In the genomic region with DNA sequence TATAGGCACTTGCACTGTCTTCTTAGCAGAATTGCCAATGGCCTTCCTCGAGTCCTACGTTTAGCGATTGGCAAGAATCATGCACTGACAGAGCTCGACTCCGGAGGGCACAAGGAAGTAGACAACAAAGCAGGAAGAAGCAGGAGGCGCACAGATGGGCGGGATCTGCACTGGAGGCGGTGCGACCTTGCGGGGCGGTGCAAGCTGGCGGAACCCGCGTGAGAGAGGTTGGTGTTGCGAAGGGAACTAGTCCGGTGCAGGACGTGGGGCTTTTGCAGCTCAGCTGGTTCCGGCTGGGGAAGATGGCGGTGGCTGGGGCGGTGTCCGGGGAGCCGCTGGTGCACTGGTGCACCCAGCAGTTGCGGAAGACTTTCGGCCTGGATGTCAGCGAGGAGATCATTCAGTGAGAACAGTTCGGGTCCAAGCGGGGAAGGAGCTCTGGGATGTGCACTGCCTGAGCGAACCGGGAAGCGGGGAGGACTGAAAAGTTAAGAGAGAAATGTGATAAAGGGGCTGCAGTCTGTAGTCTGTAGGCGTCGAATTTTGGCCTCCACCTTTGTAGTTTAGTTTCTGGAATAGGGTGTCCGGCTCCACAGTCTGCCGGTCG, we compare ENCODE assay signal across 1 cellular context.
TF ChIP-seq lines count a peak whose summit lies in the region.

A gene (plus strand): TSS at position 275 of the 607 bp plus-strand sequence. CDS start 28 bp downstream, at position 303.

TF ChIP-seq in K562, 482 proteins besides CTCF, POLR2A, EP300 and RAD21 (continued from another document and continues in another):
- TF ChIP-seq, protein P1, sequence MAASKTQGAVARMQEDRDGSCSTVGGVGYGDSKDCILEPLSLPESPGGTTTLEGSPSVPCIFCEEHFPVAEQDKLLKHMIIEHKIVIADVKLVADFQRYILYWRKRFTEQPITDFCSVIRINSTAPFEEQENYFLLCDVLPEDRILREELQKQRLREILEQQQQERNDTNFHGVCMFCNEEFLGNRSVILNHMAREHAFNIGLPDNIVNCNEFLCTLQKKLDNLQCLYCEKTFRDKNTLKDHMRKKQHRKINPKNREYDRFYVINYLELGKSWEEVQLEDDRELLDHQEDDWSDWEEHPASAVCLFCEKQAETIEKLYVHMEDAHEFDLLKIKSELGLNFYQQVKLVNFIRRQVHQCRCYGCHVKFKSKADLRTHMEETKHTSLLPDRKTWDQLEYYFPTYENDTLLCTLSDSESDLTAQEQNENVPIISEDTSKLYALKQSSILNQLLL (CRISPR knock-in tag; IDR thresholded peaks at IDR 0.05; ENCODE audit: borderline replicate concordance): no peak
- no peak for TF ChIP-seq RBM15 (IDR thresholded peaks at IDR 0.05; ENCODE audit: insufficient read depth, low read length)
- TF ChIP-seq ZSCAN29 (IDR thresholded peaks at IDR 0.05): 0 out of 2 replicates have a peak, but pooled peaks have one; percentile 11
- TF ChIP-seq SIN3B (IDR thresholded peaks at IDR 0.05; ENCODE audit: low read depth): peak; percentile 98
- TF ChIP-seq, protein P2, sequence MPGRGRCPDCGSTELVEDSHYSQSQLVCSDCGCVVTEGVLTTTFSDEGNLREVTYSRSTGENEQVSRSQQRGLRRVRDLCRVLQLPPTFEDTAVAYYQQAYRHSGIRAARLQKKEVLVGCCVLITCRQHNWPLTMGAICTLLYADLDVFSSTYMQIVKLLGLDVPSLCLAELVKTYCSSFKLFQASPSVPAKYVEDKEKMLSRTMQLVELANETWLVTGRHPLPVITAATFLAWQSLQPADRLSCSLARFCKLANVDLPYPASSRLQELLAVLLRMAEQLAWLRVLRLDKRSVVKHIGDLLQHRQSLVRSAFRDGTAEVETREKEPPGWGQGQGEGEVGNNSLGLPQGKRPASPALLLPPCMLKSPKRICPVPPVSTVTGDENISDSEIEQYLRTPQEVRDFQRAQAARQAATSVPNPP (IDR thresholded peaks at IDR 0.05; ENCODE audit: borderline replicate concordance, insufficient read depth, insufficient read length): no peak
- no peak for TF ChIP-seq NCOA2 (IDR thresholded peaks at IDR 0.05; ENCODE audit: partially characterized antibody in 2 of 2)
- TF ChIP-seq TCFL5 (CRISPR knock-in tag; conservative IDR thresholded peaks at IDR 0.05): no peak
- TF ChIP-seq, protein P3, sequence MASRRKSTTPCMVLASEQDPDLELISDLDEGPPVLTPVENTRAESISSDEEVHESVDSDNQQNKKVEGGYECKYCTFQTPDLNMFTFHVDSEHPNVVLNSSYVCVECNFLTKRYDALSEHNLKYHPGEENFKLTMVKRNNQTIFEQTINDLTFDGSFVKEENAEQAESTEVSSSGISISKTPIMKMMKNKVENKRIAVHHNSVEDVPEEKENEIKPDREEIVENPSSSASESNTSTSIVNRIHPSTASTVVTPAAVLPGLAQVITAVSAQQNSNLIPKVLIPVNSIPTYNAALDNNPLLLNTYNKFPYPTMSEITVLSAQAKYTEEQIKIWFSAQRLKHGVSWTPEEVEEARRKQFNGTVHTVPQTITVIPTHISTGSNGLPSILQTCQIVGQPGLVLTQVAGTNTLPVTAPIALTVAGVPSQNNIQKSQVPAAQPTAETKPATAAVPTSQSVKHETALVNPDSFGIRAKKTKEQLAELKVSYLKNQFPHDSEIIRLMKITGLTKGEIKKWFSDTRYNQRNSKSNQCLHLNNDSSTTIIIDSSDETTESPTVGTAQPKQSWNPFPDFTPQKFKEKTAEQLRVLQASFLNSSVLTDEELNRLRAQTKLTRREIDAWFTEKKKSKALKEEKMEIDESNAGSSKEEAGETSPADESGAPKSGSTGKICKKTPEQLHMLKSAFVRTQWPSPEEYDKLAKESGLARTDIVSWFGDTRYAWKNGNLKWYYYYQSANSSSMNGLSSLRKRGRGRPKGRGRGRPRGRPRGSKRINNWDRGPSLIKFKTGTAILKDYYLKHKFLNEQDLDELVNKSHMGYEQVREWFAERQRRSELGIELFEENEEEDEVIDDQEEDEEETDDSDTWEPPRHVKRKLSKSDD (conservative IDR thresholded peaks at IDR 0.05; ENCODE audit: low read length): peak; percentile 93
- no peak for TF ChIP-seq MCM5 (IDR thresholded peaks at IDR 0.05; ENCODE audit: low read depth)
- TF ChIP-seq NONO (IDR thresholded peaks at IDR 0.05; ENCODE audit: low read depth in 2 of 2, low read length in 1 of 2): peak in 1 of 2 experiments; percentile 61; a peak in 1 of 4 replicates
- peak; percentile 97 for TF ChIP-seq TAF7 (tag; IDR thresholded peaks at IDR 0.05)
- no peak for TF ChIP-seq ILF3 (IDR thresholded peaks at IDR 0.05; ENCODE audit: borderline replicate concordance)
- peak; percentile 86 for TF ChIP-seq GATAD2B (IDR thresholded peaks at IDR 0.05; ENCODE audit: borderline replicate concordance)
- TF ChIP-seq, protein P4, sequence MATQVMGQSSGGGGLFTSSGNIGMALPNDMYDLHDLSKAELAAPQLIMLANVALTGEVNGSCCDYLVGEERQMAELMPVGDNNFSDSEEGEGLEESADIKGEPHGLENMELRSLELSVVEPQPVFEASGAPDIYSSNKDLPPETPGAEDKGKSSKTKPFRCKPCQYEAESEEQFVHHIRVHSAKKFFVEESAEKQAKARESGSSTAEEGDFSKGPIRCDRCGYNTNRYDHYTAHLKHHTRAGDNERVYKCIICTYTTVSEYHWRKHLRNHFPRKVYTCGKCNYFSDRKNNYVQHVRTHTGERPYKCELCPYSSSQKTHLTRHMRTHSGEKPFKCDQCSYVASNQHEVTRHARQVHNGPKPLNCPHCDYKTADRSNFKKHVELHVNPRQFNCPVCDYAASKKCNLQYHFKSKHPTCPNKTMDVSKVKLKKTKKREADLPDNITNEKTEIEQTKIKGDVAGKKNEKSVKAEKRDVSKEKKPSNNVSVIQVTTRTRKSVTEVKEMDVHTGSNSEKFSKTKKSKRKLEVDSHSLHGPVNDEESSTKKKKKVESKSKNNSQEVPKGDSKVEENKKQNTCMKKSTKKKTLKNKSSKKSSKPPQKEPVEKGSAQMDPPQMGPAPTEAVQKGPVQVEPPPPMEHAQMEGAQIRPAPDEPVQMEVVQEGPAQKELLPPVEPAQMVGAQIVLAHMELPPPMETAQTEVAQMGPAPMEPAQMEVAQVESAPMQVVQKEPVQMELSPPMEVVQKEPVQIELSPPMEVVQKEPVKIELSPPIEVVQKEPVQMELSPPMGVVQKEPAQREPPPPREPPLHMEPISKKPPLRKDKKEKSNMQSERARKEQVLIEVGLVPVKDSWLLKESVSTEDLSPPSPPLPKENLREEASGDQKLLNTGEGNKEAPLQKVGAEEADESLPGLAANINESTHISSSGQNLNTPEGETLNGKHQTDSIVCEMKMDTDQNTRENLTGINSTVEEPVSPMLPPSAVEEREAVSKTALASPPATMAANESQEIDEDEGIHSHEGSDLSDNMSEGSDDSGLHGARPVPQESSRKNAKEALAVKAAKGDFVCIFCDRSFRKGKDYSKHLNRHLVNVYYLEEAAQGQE (CRISPR knock-in tag; IDR thresholded peaks at IDR 0.05; ENCODE audit: low read depth): peak; percentile 81; the same call in 1 of the 2 replicates
- peak; percentile 88 for TF ChIP-seq ATF7 (IDR thresholded peaks at IDR 0.05)
- TF ChIP-seq TEAD4 (IDR thresholded peaks at IDR 0.05; ENCODE audit: low read length): peak; percentile 71
- no peak for TF ChIP-seq TEAD4 (CRISPR knock-in tag; IDR thresholded peaks at IDR 0.05; ENCODE audit: borderline replicate concordance)
- no peak for TF ChIP-seq ZNF311 (CRISPR knock-in tag; IDR thresholded peaks at IDR 0.05)
- peak; percentile 92 to 95 for TF ChIP-seq MAZ (CRISPR knock-in tag; conservative IDR thresholded peaks at IDR 0.05 in 1 of 2, IDR thresholded peaks at IDR 0.05 in 1 of 2)
- TF ChIP-seq MTA1 (IDR thresholded peaks at IDR 0.05; ENCODE audit: borderline replicate concordance): peak; percentile 68; the same call in 1 of the 2 replicates
- TF ChIP-seq, protein P5, sequence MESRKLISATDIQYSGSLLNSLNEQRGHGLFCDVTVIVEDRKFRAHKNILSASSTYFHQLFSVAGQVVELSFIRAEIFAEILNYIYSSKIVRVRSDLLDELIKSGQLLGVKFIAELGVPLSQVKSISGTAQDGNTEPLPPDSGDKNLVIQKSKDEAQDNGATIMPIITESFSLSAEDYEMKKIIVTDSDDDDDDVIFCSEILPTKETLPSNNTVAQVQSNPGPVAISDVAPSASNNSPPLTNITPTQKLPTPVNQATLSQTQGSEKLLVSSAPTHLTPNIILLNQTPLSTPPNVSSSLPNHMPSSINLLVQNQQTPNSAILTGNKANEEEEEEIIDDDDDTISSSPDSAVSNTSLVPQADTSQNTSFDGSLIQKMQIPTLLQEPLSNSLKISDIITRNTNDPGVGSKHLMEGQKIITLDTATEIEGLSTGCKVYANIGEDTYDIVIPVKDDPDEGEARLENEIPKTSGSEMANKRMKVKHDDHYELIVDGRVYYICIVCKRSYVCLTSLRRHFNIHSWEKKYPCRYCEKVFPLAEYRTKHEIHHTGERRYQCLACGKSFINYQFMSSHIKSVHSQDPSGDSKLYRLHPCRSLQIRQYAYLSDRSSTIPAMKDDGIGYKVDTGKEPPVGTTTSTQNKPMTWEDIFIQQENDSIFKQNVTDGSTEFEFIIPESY (CRISPR knock-in tag; IDR thresholded peaks at IDR 0.05): peak; percentile 86
- peak; percentile 97; the same call in 1 of the 2 replicates for TF ChIP-seq PHF8 (IDR thresholded peaks at IDR 0.05; ENCODE audit: borderline replicate concordance, low read length)
- no peak for TF ChIP-seq ZNF146 (CRISPR knock-in tag; IDR thresholded peaks at IDR 0.05; ENCODE audit: unreplicated experiment)
- TF ChIP-seq ZKSCAN1 (IDR thresholded peaks at IDR 0.05; ENCODE audit: low read depth, low read length): peak; percentile 91
- TF ChIP-seq HDAC2 (IDR thresholded peaks at IDR 0.05): peak; percentile 88; the same call in 1 of the 2 replicates
- no peak for TF ChIP-seq ZC3H8 (IDR thresholded peaks at IDR 0.05)
- no peak for TF ChIP-seq SMARCB1 (IDR thresholded peaks at IDR 0.05; ENCODE audit: insufficient read length, low read depth)
- TF ChIP-seq, protein P6, sequence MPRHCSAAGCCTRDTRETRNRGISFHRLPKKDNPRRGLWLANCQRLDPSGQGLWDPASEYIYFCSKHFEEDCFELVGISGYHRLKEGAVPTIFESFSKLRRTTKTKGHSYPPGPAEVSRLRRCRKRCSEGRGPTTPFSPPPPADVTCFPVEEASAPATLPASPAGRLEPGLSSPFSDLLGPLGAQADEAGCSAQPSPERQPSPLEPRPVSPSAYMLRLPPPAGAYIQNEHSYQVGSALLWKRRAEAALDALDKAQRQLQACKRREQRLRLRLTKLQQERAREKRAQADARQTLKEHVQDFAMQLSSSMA (CRISPR knock-in tag; IDR thresholded peaks at IDR 0.05): peak; percentile 95
- TF ChIP-seq ZC3H11A (IDR thresholded peaks at IDR 0.05; ENCODE audit: low read depth, low read length): peak; percentile 97
- TF ChIP-seq, protein P7, sequence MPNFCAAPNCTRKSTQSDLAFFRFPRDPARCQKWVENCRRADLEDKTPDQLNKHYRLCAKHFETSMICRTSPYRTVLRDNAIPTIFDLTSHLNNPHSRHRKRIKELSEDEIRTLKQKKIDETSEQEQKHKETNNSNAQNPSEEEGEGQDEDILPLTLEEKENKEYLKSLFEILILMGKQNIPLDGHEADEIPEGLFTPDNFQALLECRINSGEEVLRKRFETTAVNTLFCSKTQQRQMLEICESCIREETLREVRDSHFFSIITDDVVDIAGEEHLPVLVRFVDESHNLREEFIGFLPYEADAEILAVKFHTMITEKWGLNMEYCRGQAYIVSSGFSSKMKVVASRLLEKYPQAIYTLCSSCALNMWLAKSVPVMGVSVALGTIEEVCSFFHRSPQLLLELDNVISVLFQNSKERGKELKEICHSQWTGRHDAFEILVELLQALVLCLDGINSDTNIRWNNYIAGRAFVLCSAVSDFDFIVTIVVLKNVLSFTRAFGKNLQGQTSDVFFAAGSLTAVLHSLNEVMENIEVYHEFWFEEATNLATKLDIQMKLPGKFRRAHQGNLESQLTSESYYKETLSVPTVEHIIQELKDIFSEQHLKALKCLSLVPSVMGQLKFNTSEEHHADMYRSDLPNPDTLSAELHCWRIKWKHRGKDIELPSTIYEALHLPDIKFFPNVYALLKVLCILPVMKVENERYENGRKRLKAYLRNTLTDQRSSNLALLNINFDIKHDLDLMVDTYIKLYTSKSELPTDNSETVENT (CRISPR knock-in tag; IDR thresholded peaks at IDR 0.05): 0 out of 2 replicates have a peak, but pooled peaks have one; percentile 44
- TF ChIP-seq POLR2H (tag; IDR thresholded peaks at IDR 0.05; ENCODE audit: low read depth): peak; percentile 85
- no peak for TF ChIP-seq NUFIP1 (IDR thresholded peaks at IDR 0.05; ENCODE audit: partially characterized antibody)
- peak; percentile 62; the same call in 1 of the 2 replicates for TF ChIP-seq RAD51 (IDR thresholded peaks at IDR 0.05; ENCODE audit: borderline replicate concordance, low read depth)
- peak; percentile 41; the same call in 1 of the 2 replicates for TF ChIP-seq CBFA2T3 (IDR thresholded peaks at IDR 0.05)
- TF ChIP-seq SOX6 (IDR thresholded peaks at IDR 0.05): peak; percentile 85
- TF ChIP-seq, protein P8, sequence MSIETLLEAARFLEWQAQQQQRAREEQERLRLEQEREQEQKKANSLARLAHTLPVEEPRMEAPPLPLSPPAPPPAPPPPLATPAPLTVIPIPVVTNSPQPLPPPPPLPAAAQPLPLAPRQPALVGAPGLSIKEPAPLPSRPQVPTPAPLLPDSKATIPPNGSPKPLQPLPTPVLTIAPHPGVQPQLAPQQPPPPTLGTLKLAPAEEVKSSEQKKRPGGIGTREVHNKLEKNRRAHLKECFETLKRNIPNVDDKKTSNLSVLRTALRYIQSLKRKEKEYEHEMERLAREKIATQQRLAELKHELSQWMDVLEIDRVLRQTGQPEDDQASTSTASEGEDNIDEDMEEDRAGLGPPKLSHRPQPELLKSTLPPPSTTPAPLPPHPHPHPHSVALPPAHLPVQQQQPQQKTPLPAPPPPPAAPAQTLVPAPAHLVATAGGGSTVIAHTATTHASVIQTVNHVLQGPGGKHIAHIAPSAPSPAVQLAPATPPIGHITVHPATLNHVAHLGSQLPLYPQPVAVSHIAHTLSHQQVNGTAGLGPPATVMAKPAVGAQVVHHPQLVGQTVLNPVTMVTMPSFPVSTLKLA (conservative IDR thresholded peaks at IDR 0.05): peak; percentile 86 to 94
- TF ChIP-seq, protein P9, sequence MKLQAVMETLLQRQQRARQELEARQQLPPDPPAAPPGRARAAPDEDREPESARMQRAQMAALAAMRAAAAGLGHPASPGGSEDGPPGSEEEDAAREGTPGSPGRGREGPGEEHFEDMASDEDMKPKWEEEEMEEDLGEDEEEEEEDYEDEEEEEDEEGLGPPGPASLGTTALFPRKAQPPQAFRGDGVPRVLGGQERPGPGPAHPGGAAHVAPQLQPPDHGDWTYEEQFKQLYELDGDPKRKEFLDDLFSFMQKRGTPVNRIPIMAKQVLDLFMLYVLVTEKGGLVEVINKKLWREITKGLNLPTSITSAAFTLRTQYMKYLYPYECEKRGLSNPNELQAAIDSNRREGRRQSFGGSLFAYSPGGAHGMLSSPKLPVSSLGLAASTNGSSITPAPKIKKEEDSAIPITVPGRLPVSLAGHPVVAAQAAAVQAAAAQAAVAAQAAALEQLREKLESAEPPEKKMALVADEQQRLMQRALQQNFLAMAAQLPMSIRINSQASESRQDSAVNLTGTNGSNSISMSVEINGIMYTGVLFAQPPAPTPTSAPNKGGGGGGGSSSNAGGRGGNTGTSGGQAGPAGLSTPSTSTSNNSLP (IDR thresholded peaks at IDR 0.05; ENCODE audit: borderline replicate concordance, low read depth, low read length): no peak
- TF ChIP-seq POU5F1 (IDR thresholded peaks at IDR 0.05; ENCODE audit: borderline replicate concordance, low read depth, low read length, partially characterized antibody): peak; percentile 77
- TF ChIP-seq, protein P10, sequence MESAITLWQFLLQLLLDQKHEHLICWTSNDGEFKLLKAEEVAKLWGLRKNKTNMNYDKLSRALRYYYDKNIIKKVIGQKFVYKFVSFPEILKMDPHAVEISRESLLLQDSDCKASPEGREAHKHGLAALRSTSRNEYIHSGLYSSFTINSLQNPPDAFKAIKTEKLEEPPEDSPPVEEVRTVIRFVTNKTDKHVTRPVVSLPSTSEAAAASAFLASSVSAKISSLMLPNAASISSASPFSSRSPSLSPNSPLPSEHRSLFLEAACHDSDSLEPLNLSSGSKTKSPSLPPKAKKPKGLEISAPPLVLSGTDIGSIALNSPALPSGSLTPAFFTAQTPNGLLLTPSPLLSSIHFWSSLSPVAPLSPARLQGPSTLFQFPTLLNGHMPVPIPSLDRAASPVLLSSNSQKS (CRISPR knock-in tag; IDR thresholded peaks at IDR 0.05): 0 out of 2 replicates have a peak, but pooled peaks have one; percentile 11
